20 cellular contexts compared by ENCODE assay signal in genomic region chr11:12785901-12786300, GRCh38.
DNase-seq lines count a peak whose midpoint lies in the region; ATAC-seq and TF ChIP-seq lines count a peak whose summit lies in the region.
"Had no signal": no experiment of that assay in that cellular context is flagged by ENCODE, and none has a peak within 500 bp of the region (broad histone marks: within the 10 kb centered on the region; RNA-seq: fewer than 3 reads in every experiment).

No MANE protein-coding gene starts in this region.

- H3K4me3 ChIP-seq in psoas muscle (no peak overlapping the region), spleen (no peak overlapping the region)
- H3K4me3 ChIP-seq: lower lobe of right lung, uterus had no signal

- DNase-seq in NCI-H1436 (lab: John Stamatoyannopoulos, UW) = peak; percentile 52
- DNase-seq in NCI-H1436 treated with DMSO at 0.1 percent for 48 hours (lab: John Stamatoyannopoulos, UW) = no peak
- peak; percentile 63 for DNase-seq in NCI-H146 treated with DMSO at 0.1 percent for 48 hours (lab: John Stamatoyannopoulos, UW; ENCODE audit: unreplicated experiment)
- DNase-seq in NCI-H774 (lab: John Stamatoyannopoulos, UW) = peak; percentile 68
- no peak for DNase-seq in psoas muscle
- no peak for DNase-seq in GM19238 (ENCODE audit: insufficient read length, low spot score)
- no peak for DNase-seq in spleen
- DNase-seq: activated CD8-positive, alpha-beta memory T cell treated with anti-CD3 and anti-CD28 coated beads for 24 hours; activated naive CD4-positive, alpha-beta T cell treated with anti-CD3 and anti-CD28 coated beads, Interleukin-2, amount 50 U/mL, for 16 hours; activated T-cell treated with anti-CD3 and anti-CD28 coated beads, Interleukin-2, amount 50 U/mL, for 4 hours; anterior cingulate cortex; central memory CD4-positive, alpha-beta T cell; kidney; lower lobe of right lung; stimulated activated CD4-positive, alpha-beta T cell treated with anti-CD3 and anti-CD28 coated beads, Interleukin-4, amount 100 ng/mL, for 4 hours; SW 1271; uterus had no signal

- H3K27ac ChIP-seq in psoas muscle (peak overlapping the region; percentile 73), spleen (no peak overlapping the region)
- H3K27ac ChIP-seq: HL-60, lower lobe of right lung, neutrophil, uterus had no signal

- H3K27me3 ChIP-seq in psoas muscle (ENCODE audit: insufficient read depth in 3 of 3, low read length in 2 of 3) (no peaks in the 10 kb centered on the region), spleen (replicated peaks in 1 of 7) (no peaks in the 10 kb centered on the region)
- H3K27me3 ChIP-seq: neutrophil, uterus had no signal

- TF ChIP-seq POLR2A in spleen (IDR thresholded peaks at IDR 0.05) = no peak

- intact Hi-C loops in psoas muscle (cut with DNase I) = loop anchor here in 1 of 2 donors (5.0 kb wide), 1 partner anchor 39 kb away; no protein-coding TSS in a partner anchor
- intact Hi-C loops in spleen (cut with DNase I; ENCODE audit: low total_unique reads) = no loop called here

- TF ChIP-seq CTCF in psoas muscle (IDR thresholded peaks at IDR 0.05) (no peak), spleen (IDR thresholded peaks at IDR 0.05 in 8 of 11, conservative IDR thresholded peaks at IDR 0.05 in 3 of 11) (no peak)

- 49 to 74% (median 58%) methylated on average over 5 of the region's 5 CpGs for WGBS in psoas muscle, 3 donors
- 85 to 92% (median 89%) methylated on average over 5 of the region's 5 CpGs for WGBS in spleen, 5 donors

- H3K9me3 ChIP-seq in psoas muscle (no peaks in the 10 kb centered on the region), spleen (no peaks in the 10 kb centered on the region)
- H3K9me3 ChIP-seq: lower lobe of right lung, neutrophil, uterus had no signal

- no peaks in the 10 kb centered on the region for H3K36me3 ChIP-seq in psoas muscle (ENCODE audit: insufficient read depth in 1 of 2, low read depth in 1 of 2)
- H3K36me3 ChIP-seq in spleen = no peaks in the 10 kb centered on the region
- H3K36me3 ChIP-seq: lower lobe of right lung, neutrophil, uterus had no signal

- peaks cover 70% of the 10 kb centered on the region for H3K4me1 ChIP-seq in psoas muscle
- H3K4me1 ChIP-seq in spleen = no peaks in the 10 kb centered on the region
- H3K4me1 ChIP-seq: lower lobe of right lung, uterus had no signal

- ATAC-seq in psoas muscle (peak in 1 of 4 donors; percentile 11), GM18498 (IDR thresholded peaks at IDR 0.05; ENCODE audit: unreplicated experiment) (no peak)
- ATAC-seq: activated T-cell treated with anti-CD3 and anti-CD28 coated beads, Interleukin-2, amount 50 U/mL, for 4 hours; lower lobe of right lung had no signal

Comparison
In these comparisons a context has a peak if more than half of its experiments do, and no peak if none do; other contexts are left out.
1. DNase-seq: peak in NCI-H1436 (single experiment), NCI-H146 treated with DMSO at 0.1 percent for 48 hours (single experiment) and NCI-H774 (single experiment); none in NCI-H1436 treated with DMSO at 0.1 percent for 48 hours (single experiment), psoas muscle (0 of 2), GM19238 (single experiment) and spleen (single experiment).